8 cellular contexts compared by ENCODE assay signal in genomic region chr2:225041871-225042799, GRCh38. TPM values are rescaled to one million over a fixed set of nuclear protein-coding genes. Genes with fewer than 3 reads are reported as not detected.
A peak's percentile ranks its signal among the peaks of the same experiment; 100 is the strongest.
DNase-seq lines count a peak whose midpoint lies in the region; ATAC-seq, FAIRE-seq and TF ChIP-seq lines count a peak whose summit lies in the region.

TSS of gene DOCK10 (minus strand) at chr2:225042468. CDS start at chr2:225042374, 94 bp downstream.

- H3K9me3 Mint-ChIP-seq in activated naive CD4-positive, alpha-beta T cell treated with anti-CD3 and anti-CD28 coated beads for 36 hours = no peaks in the 10 kb centered on the region

- DNase-seq in SIG-M5 treated with dmso at 0.1 percent for 504 hours (lab: John Stamatoyannopoulos, UW; ENCODE audit: unreplicated experiment) = peak; percentile 69
- DNase-seq in SIG-M5 (lab: John Stamatoyannopoulos, UW) = no peak
- peak; percentile 34 for DNase-seq in RPMI8226
- peak; percentile 60 for DNase-seq in activated naive CD4-positive, alpha-beta T cell treated with anti-CD3 and anti-CD28 coated beads for 36 hours
- DNase-seq in head of caudate nucleus = peak in 41 of 42 donors; percentile 46 to 86 (median 69)
- DNase-seq in urothelium cell line (ENCODE audit: low spot score) = peak; percentile 57

- H2AFZ ChIP-seq in parathyroid adenoma = no peak within 1 kb of the TSS

- intact Hi-C loops in activated naive CD4-positive, alpha-beta T cell treated with anti-CD3 and anti-CD28 coated beads for 36 hours (cut with micrococcal nuclease) = loop anchor here (1.0 to 10.0 kb wide), 9 partner anchors 10 to 1795 kb away; partner anchors contain the start of genes CUL3 and RHBDD1
- intact Hi-C loops in head of caudate nucleus (cut with DNase I) = loop anchor here (2.0 to 5.0 kb wide), 2 partner anchors 29 to 75 kb away; no protein-coding TSS in a partner anchor

- H3K4me1 ChIP-seq in parathyroid adenoma = no peaks in the 10 kb centered on the region

- no peak for FAIRE-seq in urothelium cell line (lab: Jason Lieb, UNC)

- peaks cover 39% of the 10 kb centered on the region for H3K4me1 Mint-ChIP-seq in activated naive CD4-positive, alpha-beta T cell treated with anti-CD3 and anti-CD28 coated beads for 36 hours (ENCODE audit: low read depth)

- H3K36me3 Mint-ChIP-seq in activated naive CD4-positive, alpha-beta T cell treated with anti-CD3 and anti-CD28 coated beads for 36 hours (ENCODE audit: low read depth) = peaks cover 8% of the 10 kb centered on the region

- H3K9ac ChIP-seq in parathyroid adenoma = no peak within 1 kb of the TSS

- H3K27me3 Mint-ChIP-seq in activated naive CD4-positive, alpha-beta T cell treated with anti-CD3 and anti-CD28 coated beads for 36 hours (ENCODE audit: low read depth) = no peaks in the 10 kb centered on the region

- no peak within 1 kb of the TSS for H3K27ac ChIP-seq in parathyroid adenoma

- CTCF ChIA-PET in activated naive CD4-positive, alpha-beta T cell treated with anti-CD3 and anti-CD28 coated beads for 36 hours (lab: Charles Lee) = interaction anchor here (0.5 to 2.9 kb wide), 6 partner anchors 11 to 77 kb away, joined by 3 to 11 read pairs (median 6); no protein-coding TSS in a partner anchor

- ATAC-seq in HG02981 (IDR thresholded peaks at IDR 0.05; ENCODE audit: unreplicated experiment) = peak; percentile 30

- peak within 1 kb of the TSS; percentile 29 for H3K4me3 ChIP-seq in parathyroid adenoma (ENCODE audit: low read depth, low read length)

- H3K4me2 ChIP-seq in parathyroid adenoma (ENCODE audit: low read length) = peak within 1 kb of the TSS; percentile 59

- TF ChIP-seq CTCF in parathyroid adenoma (IDR thresholded peaks at IDR 0.05) = no peak

- peak within 1 kb of the TSS; percentile 85 for H3K4me3 Mint-ChIP-seq in activated naive CD4-positive, alpha-beta T cell treated with anti-CD3 and anti-CD28 coated beads for 36 hours

- H3K27ac Mint-ChIP-seq in activated naive CD4-positive, alpha-beta T cell treated with anti-CD3 and anti-CD28 coated beads for 36 hours = peak within 1 kb of the TSS; percentile 96

- no peaks in the 10 kb centered on the region for H3K9me3 ChIP-seq in parathyroid adenoma (ENCODE audit: control insufficient read depth, low read length)

- no peaks in the 10 kb centered on the region for H3K36me3 ChIP-seq in parathyroid adenoma (ENCODE audit: control insufficient read depth, insufficient read depth, low read length)

- H3K27me3 ChIP-seq in parathyroid adenoma (ENCODE audit: control insufficient read depth, insufficient read depth, low read length) = peaks cover 4% of the 10 kb centered on the region

- no peaks in the 10 kb centered on the region for H3K79me2 ChIP-seq in parathyroid adenoma

RNA-seq across cellular contexts. Expression of gene DOCK10, which starts in this region (rescaled TPM):
- 100 to 1,000 TPM; 123 to 137 TPM for total RNA-seq in activated naive CD4-positive, alpha-beta T cell treated with anti-CD3 and anti-CD28 coated beads for 36 hours
